ENCODE assay signal across 29 cellular contexts in the genomic region with DNA sequence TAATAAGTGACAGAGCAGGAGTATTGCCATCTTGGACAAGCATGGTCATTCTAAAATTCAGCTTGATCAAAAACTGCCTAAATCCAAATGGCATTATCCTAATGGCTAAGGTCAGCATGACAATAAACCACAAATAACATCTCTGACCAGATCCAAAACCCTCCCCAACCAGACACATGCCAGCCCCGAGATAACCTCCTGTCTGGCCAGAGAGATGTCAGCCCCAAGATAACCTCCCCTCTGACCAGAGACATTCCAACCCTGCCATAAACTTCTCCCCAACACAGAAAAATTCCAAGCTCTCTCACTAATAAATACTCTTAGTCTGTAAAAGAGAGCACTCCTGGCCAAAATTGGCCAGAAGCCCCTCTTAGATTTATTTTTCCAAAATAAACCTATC.
"Had no signal": no experiment of that assay in that cellular context is flagged by ENCODE, and none has a peak within 500 bp of the region (broad histone marks: within the 10 kb centered on the region; RNA-seq: fewer than 3 reads in every experiment).

No MANE protein-coding gene starts in this region.

- DNase-seq: activated CD4-positive, alpha-beta memory T cell treated with anti-CD3 and anti-CD28 coated beads for 36 hours; activated CD4-positive, alpha-beta T cell treated with anti-CD3 and anti-CD28 coated beads for 36 hours; activated CD4-positive, alpha-beta T cell treated with anti-CD3 and anti-CD28 coated beads, Interleukin-2, amount 10 ng/mL, durations not matched to agents 24 days and 14 days; activated CD4-positive, CD25-positive, alpha-beta regulatory T cell; activated CD4-positive, CD25-positive, alpha-beta regulatory T cell treated with anti-CD3 and anti-CD28 coated beads, Interleukin-2, amount 50 U/mL, for 72 hours; activated CD8-positive, alpha-beta memory T cell treated with anti-CD3 and anti-CD28 coated beads, Interleukin-2, amount 10 ng/mL, durations not matched to agents 7 days and 5 days; activated CD8-positive, alpha-beta memory T cell treated with anti-CD3 and anti-CD28 coated beads, Interleukin-2, amount 50 U/mL, for 4 hours; activated CD8-positive, alpha-beta T cell treated with anti-CD3 and anti-CD28 coated beads, Interleukin-2, amount 10 ng/mL, durations not matched to agents 7 days and 5 days; activated effector memory CD4-positive, alpha-beta T cell treated with anti-CD3 and anti-CD28 coated beads, Interleukin-2, amount 50 U/mL, for 16 hours; activated naive CD4-positive, alpha-beta T cell treated with anti-CD3 and anti-CD28 coated beads for 36 hours; activated naive CD8-positive, alpha-beta T cell treated with anti-CD3 and anti-CD28 coated beads for 36 hours; activated naive CD8-positive, alpha-beta T cell treated with anti-CD3 and anti-CD28 coated beads, Interleukin-2, amount 50 U/mL, for 24 hours; activated T-cell treated with anti-CD3 and anti-CD28 coated beads, Interleukin-2, amount 50 U/mL, for 1 hour; activated T-cell treated with anti-CD3 and anti-CD28 coated beads, Interleukin-2, amount 50 U/mL, for 48 hours; adrenal gland; amygdala; aorta; body of pancreas; caudate nucleus; cortex of kidney; dermis blood vessel endothelial cell; effector CD4-positive, alpha-beta T cell; effector memory CD8-positive, alpha-beta T cell; esophagus squamous epithelium; foreskin melanocyte; heart right ventricle; T-helper 17 cell; T1000 had no signal

- ATAC-seq: activated CD4-positive, alpha-beta T cell treated with anti-CD3 and anti-CD28 coated beads for 36 hours; activated CD8-positive, alpha-beta memory T cell treated with anti-CD3 and anti-CD28 coated beads, Interleukin-2, amount 10 ng/mL, durations not matched to agents 7 days and 5 days; activated CD8-positive, alpha-beta T cell treated with anti-CD3 and anti-CD28 coated beads, Interleukin-2, amount 10 ng/mL, durations not matched to agents 7 days and 5 days; activated naive CD8-positive, alpha-beta T cell treated with anti-CD3 and anti-CD28 coated beads, Interleukin-2, amount 50 U/mL, for 24 hours; body of pancreas; effector memory CD8-positive, alpha-beta T cell; gastroesophageal sphincter; heart right ventricle; T-helper 17 cell had no signal

- H3K36me3 ChIP-seq: adrenal gland, esophagus squamous epithelium, gastroesophageal sphincter, heart right ventricle had no signal

- H3K9me3 ChIP-seq: adrenal gland, body of pancreas, esophagus squamous epithelium, gastroesophageal sphincter, heart right ventricle had no signal

- H3K27ac ChIP-seq: adrenal gland, body of pancreas, esophagus squamous epithelium, gastroesophageal sphincter, heart right ventricle had no signal

- H3K27me3 ChIP-seq: adrenal gland, body of pancreas, esophagus squamous epithelium, gastroesophageal sphincter, heart right ventricle had no signal

- H3K4me3 ChIP-seq: adrenal gland, body of pancreas, esophagus squamous epithelium, gastroesophageal sphincter, heart right ventricle had no signal

- H3K4me1 ChIP-seq: adrenal gland, body of pancreas, esophagus squamous epithelium, gastroesophageal sphincter, heart right ventricle had no signal
